9 cellular contexts compared by ENCODE assay signal in genomic region chr16:1923299-1924034, GRCh38. TPM values are rescaled to one million over a fixed set of nuclear protein-coding genes. Genes with fewer than 3 reads are reported as not detected.
DNase-seq lines count a peak whose midpoint lies in the region; ATAC-seq and TF ChIP-seq lines count a peak whose summit lies in the region.
"Had no signal": no experiment of that assay in that cellular context is flagged by ENCODE, and none has a peak within 500 bp of the region (broad histone marks: within the 10 kb centered on the region; RNA-seq: fewer than 3 reads in every experiment).

No MANE protein-coding gene starts in this region.

- CTCF ChIA-PET in activated CD4-positive, alpha-beta T cell treated with anti-CD3 and anti-CD28 coated beads for 36 hours (lab: Charles Lee): interaction anchor here (0.8 kb wide), 1 partner anchor 292 kb away, joined by 3 read pairs; no protein-coding TSS in a partner anchor

- peak; percentile 26 for ATAC-seq in activated CD4-positive, alpha-beta T cell treated with anti-CD3 and anti-CD28 coated beads for 36 hours

- no peaks in the 10 kb centered on the region for H3K9me3 Mint-ChIP-seq in activated CD4-positive, alpha-beta T cell treated with anti-CD3 and anti-CD28 coated beads for 36 hours (ENCODE audit: low read depth)

- H3K4me1 Mint-ChIP-seq in activated CD4-positive, alpha-beta T cell treated with anti-CD3 and anti-CD28 coated beads for 36 hours: no peaks in the 10 kb centered on the region

- H3K4me3 ChIP-seq in OCI-LY3 (ENCODE audit: low read length) (no peak overlapping the region), fibroblast of the aortic adventitia (ENCODE audit: low read depth, low read length) (no peak overlapping the region), spleen (no peak overlapping the region), dorsolateral prefrontal cortex (no peak overlapping the region)

- H3K4me3 Mint-ChIP-seq in activated CD4-positive, alpha-beta T cell treated with anti-CD3 and anti-CD28 coated beads for 36 hours: no peak overlapping the region

- peaks cover 8% of the 10 kb centered on the region; the same call in 1 of the 2 replicates for H3K27me3 ChIP-seq in OCI-LY3 (ENCODE audit: low read depth, low read length)
- H3K27me3 ChIP-seq in spleen (replicated peaks in 1 of 7): peaks cover 0 to 73% (median 48%) of the 10 kb centered on the region in 7 donors
- peaks cover 0 to 81% (median 58%) of the 10 kb centered on the region in 45 donors for H3K27me3 ChIP-seq in dorsolateral prefrontal cortex

- H3K4me1 ChIP-seq in OCI-LY3 (ENCODE audit: low read length): no peaks in the 10 kb centered on the region
- peaks cover 0 to 22% (median 12%) of the 10 kb centered on the region in 6 donors for H3K4me1 ChIP-seq in spleen

- H3K27me3 Mint-ChIP-seq in activated CD4-positive, alpha-beta T cell treated with anti-CD3 and anti-CD28 coated beads for 36 hours: peaks cover 37% of the 10 kb centered on the region

- H3K36me3 Mint-ChIP-seq in activated CD4-positive, alpha-beta T cell treated with anti-CD3 and anti-CD28 coated beads for 36 hours (ENCODE audit: low read depth): no peaks in the 10 kb centered on the region

- DNase-seq in activated CD4-positive, alpha-beta T cell treated with anti-CD3 and anti-CD28 coated beads for 36 hours: no peak
- no peak for DNase-seq in activated CD4-positive, alpha-beta T cell treated with anti-CD3 and anti-CD28 coated beads, Interleukin-2, amount 50 U/mL, for 1 hour
- DNase-seq in fibroblast of the aortic adventitia (ENCODE audit: low read depth): peak; percentile 46
- no peak for DNase-seq in spleen
- no peak for DNase-seq in germinal center (ENCODE audit: low spot score)
- no peak for DNase-seq in dorsolateral prefrontal cortex
- no peak for DNase-seq in NCI-H2081 (lab: John Stamatoyannopoulos, UW)

- H3K9me3 ChIP-seq in OCI-LY3 (ENCODE audit: insufficient read depth, low read length) (no peaks in the 10 kb centered on the region), spleen (no peaks in the 10 kb centered on the region)

- H2AFZ ChIP-seq in OCI-LY3 (ENCODE audit: low read depth, low read length): no peak overlapping the region

- POLR2A ChIA-PET in activated CD4-positive, alpha-beta T cell treated with anti-CD3 and anti-CD28 coated beads for 36 hours (lab: Charles Lee): no interaction called here

- no peak overlapping the region for H3K27ac ChIP-seq in OCI-LY3 (ENCODE audit: low read length)
- no peak overlapping the region for H3K27ac ChIP-seq in spleen
- no peak overlapping the region for H3K27ac ChIP-seq in dorsolateral prefrontal cortex
- H3K27ac ChIP-seq: C4-2B had no signal

- 14 to 27% (median 18%) methylated on average over 9 to 24 of the region's 24 CpGs for WGBS in spleen, 5 donors

- no peak overlapping the region for H3K4me2 ChIP-seq in OCI-LY3 (ENCODE audit: low read length)

- no peaks in the 10 kb centered on the region for H3K79me2 ChIP-seq in OCI-LY3 (ENCODE audit: low read length)

- TF ChIP-seq CTCF in OCI-LY3 (IDR thresholded peaks at IDR 0.05; ENCODE audit: low read depth, low read length) (peak; percentile 12; the same call in 1 of the 2 replicates), fibroblast of the aortic adventitia (IDR thresholded peaks at IDR 0.05; ENCODE audit: insufficient read depth, low read length) (peak; percentile 21), spleen (IDR thresholded peaks at IDR 0.05 in 8 of 11, conservative IDR thresholded peaks at IDR 0.05 in 3 of 11) (peak in 6 of 11 experiments; percentile 15 to 47 (median 36)), dorsolateral prefrontal cortex (IDR thresholded peaks at IDR 0.05 in 54 of 56, conservative IDR thresholded peaks at IDR 0.05 in 2 of 56; ENCODE audit: low read depth in 1 of 56, partially characterized antibody in 56 of 56) (peak in 2 of 56 donors; percentile 11 to 12)

- intact Hi-C loops in activated CD4-positive, alpha-beta T cell treated with anti-CD3 and anti-CD28 coated beads for 36 hours (cut with DNase I, micrococcal nuclease): no loop called here
- intact Hi-C loops in spleen (cut with DNase I; ENCODE audit: low total_unique reads): no loop called here
- intact Hi-C loops in dorsolateral prefrontal cortex (cut with DNase I): no loop called here

- H3K9ac ChIP-seq in OCI-LY3 (ENCODE audit: low read length): no peak overlapping the region

- TF ChIP-seq POLR2A in spleen (IDR thresholded peaks at IDR 0.05): no peak

- no peaks in the 10 kb centered on the region for H3K36me3 ChIP-seq in OCI-LY3 (replicated peaks; ENCODE audit: low read depth, low read length)
- no peaks in the 10 kb centered on the region for H3K36me3 ChIP-seq in spleen

- no peak overlapping the region for H3K27ac Mint-ChIP-seq in activated CD4-positive, alpha-beta T cell treated with anti-CD3 and anti-CD28 coated beads for 36 hours

- no peaks in the 10 kb centered on the region for H4K20me1 ChIP-seq in OCI-LY3 (ENCODE audit: insufficient read depth, low read length)

RNA-seq across cellular contexts. Expression of gene HS3ST6, which starts 5.3 kb away (rescaled TPM):
- total RNA-seq in activated CD4-positive, alpha-beta T cell treated with anti-CD3 and anti-CD28 coated beads for 36 hours: not detected
- total RNA-seq in fibroblast of the aortic adventitia (ENCODE audit: low replicate concordance) (not detected in 2 replicates), spleen (under 1 TPM in 1 of 7 donors, not detected in 6; 0.20 TPM), dorsolateral prefrontal cortex (not detected)
- under 1 TPM in 1 of 3 donors, not detected in 2; 0.06 TPM for polyA plus RNA-seq in spleen

RNA-seq across cellular contexts. Expression of gene MSRB1, which starts 19.5 kb away (rescaled TPM):
- 10 to 100 TPM; 17.3 to 21.8 TPM for total RNA-seq in activated CD4-positive, alpha-beta T cell treated with anti-CD3 and anti-CD28 coated beads for 36 hours
- total RNA-seq in fibroblast of the aortic adventitia (ENCODE audit: low replicate concordance) (6.4 and 14.3 TPM in 2 replicates), spleen (100 to 1,000 TPM in 2 of 7 donors, 10 to 100 TPM in 5; 32.9 to 114 (median 60.4) TPM), dorsolateral prefrontal cortex (10 to 100 TPM in 109 of 120 experiments, 1 to 10 TPM in 11; 8.3 to 30.9 (median 14.0) TPM)
- 10 to 100 TPM; 31.1 to 62.0 (median 31.3) TPM for polyA plus RNA-seq in spleen

RNA-seq across cellular contexts. Expression of gene RPL3L, which starts 31.0 kb away (rescaled TPM):
- total RNA-seq in activated CD4-positive, alpha-beta T cell treated with anti-CD3 and anti-CD28 coated beads for 36 hours: not detected
- not detected in 2 replicates for total RNA-seq in fibroblast of the aortic adventitia (ENCODE audit: low replicate concordance)
- total RNA-seq in spleen: not detected
- polyA plus RNA-seq in spleen: under 1 TPM in 1 of 3 donors, not detected in 2; 0.03 TPM
- total RNA-seq in dorsolateral prefrontal cortex: under 1 TPM in 1 of 120 experiments, not detected in 119; 0.28 TPM

RNA-seq across cellular contexts. Expression of gene NDUFB10, which starts 35.9 kb away (rescaled TPM):
- 100 to 1,000 TPM; 113 to 118 TPM for total RNA-seq in activated CD4-positive, alpha-beta T cell treated with anti-CD3 and anti-CD28 coated beads for 36 hours
- total RNA-seq in fibroblast of the aortic adventitia (ENCODE audit: low replicate concordance) (56.1 and 105 TPM in 2 replicates), spleen (100 to 1,000 TPM in 3 of 7 donors, 10 to 100 TPM in 4; 69.3 to 225 (median 87.4) TPM), dorsolateral prefrontal cortex (100 to 1,000 TPM in 106 of 120 experiments, 10 to 100 TPM in 14; 74.8 to 178 (median 131) TPM)
- polyA plus RNA-seq in spleen: 100 to 1,000 TPM; 155 to 162 (median 159) TPM

RNA-seq across cellular contexts. Expression of gene RPS2, which starts 41.2 kb away (rescaled TPM):
- total RNA-seq in activated CD4-positive, alpha-beta T cell treated with anti-CD3 and anti-CD28 coated beads for 36 hours: 1,000 to 10,000 TPM; 5,351 to 6,287 TPM
- total RNA-seq in fibroblast of the aortic adventitia (ENCODE audit: low replicate concordance) (1,645 and 1,942 TPM in 2 replicates), spleen (1,000 to 10,000 TPM; 1,930 to 2,450 (median 2,233) TPM), dorsolateral prefrontal cortex (100 to 1,000 TPM; 252 to 559 (median 351) TPM)
- 1,000 to 10,000 TPM; 3,942 to 6,006 (median 5,765) TPM for polyA plus RNA-seq in spleen
